In the genomic region with DNA sequence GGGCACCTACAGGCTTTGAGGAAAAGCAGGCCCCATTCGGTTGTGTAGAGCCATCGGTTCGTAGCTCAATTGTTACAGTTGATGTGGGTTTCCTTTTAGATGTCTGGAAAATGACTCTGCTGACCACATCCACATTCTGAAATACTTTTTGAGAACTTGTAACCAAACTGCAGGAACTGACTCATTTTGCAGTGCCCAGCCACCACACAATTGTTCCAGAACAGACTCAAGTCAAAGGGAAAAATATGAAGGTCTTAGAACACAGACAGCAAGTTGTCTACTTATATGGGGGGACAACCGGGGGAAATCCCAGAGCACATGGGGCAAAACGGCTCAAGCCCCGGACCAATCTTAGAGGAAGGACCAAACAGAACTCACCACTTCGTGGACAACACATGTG, we compare ENCODE assay signal across 8 cellular contexts.
A peak's percentile ranks its signal among the peaks of the same experiment; 100 is the strongest.
DNase-seq lines count a peak whose midpoint lies in the region; ATAC-seq and TF ChIP-seq lines count a peak whose summit lies in the region.

No MANE protein-coding gene starts in this region.

- peak overlapping the region; percentile 77 to 95 (median 91) for H3K4me2 ChIP-seq in BLaER1 treated with 17β-estradiol and CSF1 and Interleukin-3, amounts not matched to agents 10 nM and 100 nM

- H3K27ac ChIP-seq in BLaER1 treated with 17β-estradiol and CSF1 and Interleukin-3, amounts not matched to agents 10 nM and 100 nM: peak overlapping the region; percentile 43 to 99 (median 96); a peak in 21 of 22 replicates

- H3K9me3 ChIP-seq in BLaER1 treated with 17β-estradiol and CSF1 and Interleukin-3, amounts not matched to agents 10 nM and 100 nM (replicated peaks in 1 of 11): no peaks in the 10 kb centered on the region; a peak in 2 of 22 replicates

- H3K4me1 ChIP-seq in BLaER1 treated with 17β-estradiol and CSF1 and Interleukin-3, amounts not matched to agents 10 nM and 100 nM: peaks cover 95 to 100% (median 97%) of the 10 kb centered on the region in 10 experiments

- peaks cover 0 to 6% (median 0%) of the 10 kb centered on the region in 11 experiments; a peak in 4 of 22 replicates for H4K20me1 ChIP-seq in BLaER1 treated with 17β-estradiol and CSF1 and Interleukin-3, amounts not matched to agents 10 nM and 100 nM

- H3K27me3 ChIP-seq in BLaER1 treated with 17β-estradiol and CSF1 and Interleukin-3, amounts not matched to agents 10 nM and 100 nM: peaks cover 0 to 13% (median 0%) of the 10 kb centered on the region in 11 experiments; a peak in 2 of 22 replicates

- peak overlapping the region; percentile 29 to 62 (median 49); a peak in 19 of 20 replicates for H3K4me3 ChIP-seq in BLaER1 treated with 17β-estradiol and CSF1 and Interleukin-3, amounts not matched to agents 10 nM and 100 nM

- peak overlapping the region; percentile 40 to 92 (median 85); a peak in 20 of 22 replicates for H3K9ac ChIP-seq in BLaER1 treated with 17β-estradiol and CSF1 and Interleukin-3, amounts not matched to agents 10 nM and 100 nM

- TF ChIP-seq CTCF in omental fat pad (IDR thresholded peaks at IDR 0.05): no peak

- H3K36me3 ChIP-seq in BLaER1 treated with 17β-estradiol and CSF1 and Interleukin-3, amounts not matched to agents 10 nM and 100 nM: peaks cover 0 to 66% (median 19%) of the 10 kb centered on the region in 11 experiments; a peak in 14 of 22 replicates

- peak; percentile 35 for ATAC-seq in GM19463 (IDR thresholded peaks at IDR 0.05; ENCODE audit: unreplicated experiment)
- no peak for ATAC-seq in HG03135 (IDR thresholded peaks at IDR 0.05; ENCODE audit: unreplicated experiment)
- no peak for ATAC-seq in omental fat pad (ENCODE audit: low FRiP score)

- DNase-seq in LHCN-M2 (ENCODE audit: low read depth) (peak; percentile 91), kidney tubule cell (ENCODE audit: low spot score) (peak; percentile 93), omental fat pad (ENCODE audit: low spot score) (no peak), NCI-H1417 treated with DMSO at 0.1 percent for 48 hours (lab: John Stamatoyannopoulos, UW) (no peak)
- peak; percentile 34 for DNase-seq in activated CD8-positive, alpha-beta memory T cell treated with anti-CD3 and anti-CD28 coated beads, Interleukin-2, amount 50 U/mL, for 4 hours

Comparison
In these comparisons a context has a peak if more than half of its experiments do, and no peak if none do; other contexts are left out.
1. DNase-seq: peak in LHCN-M2 (single experiment), activated CD8-positive, alpha-beta memory T cell treated with anti-CD3 and anti-CD28 coated beads, Interleukin-2, amount 50 U/mL, for 4 hours (single experiment) and kidney tubule cell (single experiment); none in omental fat pad (single experiment) and NCI-H1417 treated with DMSO at 0.1 percent for 48 hours (single experiment).